ENCODE assay signal across 10 cellular contexts in the genomic region with DNA sequence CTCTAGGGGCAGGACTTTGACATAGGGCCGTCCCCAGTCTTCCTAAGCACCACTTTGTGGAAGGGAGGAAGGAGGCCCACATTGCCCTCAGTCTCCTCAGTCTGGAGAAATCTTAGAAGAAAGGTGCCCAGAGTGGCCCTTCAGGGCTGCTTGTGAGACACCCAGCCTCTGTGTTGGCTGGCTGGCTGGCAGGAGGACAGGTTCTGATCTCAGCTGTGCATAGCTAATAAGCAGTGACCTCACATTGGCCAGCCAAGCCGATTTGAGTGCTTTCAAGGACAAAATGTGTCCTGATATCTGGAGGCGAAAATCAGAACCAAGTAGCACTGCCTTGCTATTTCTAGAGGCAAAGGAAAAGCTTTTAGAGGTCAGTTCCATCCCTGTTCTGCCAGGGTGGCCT.
"Had no signal": no experiment of that assay in that cellular context is flagged by ENCODE, and none has a peak within 500 bp of the region (broad histone marks: within the 10 kb centered on the region; RNA-seq: fewer than 3 reads in every experiment).

No MANE protein-coding gene starts in this region.

- H3K27me3 ChIP-seq: gastroesophageal sphincter, neutrophil had no signal

- H3K9me3 ChIP-seq: gastroesophageal sphincter, neutrophil, thoracic aorta had no signal

- ATAC-seq: activated CD4-positive, CD25-positive, alpha-beta regulatory T cell treated with anti-CD3 and anti-CD28 coated beads, Interleukin-2, amount 50 U/mL, for 24 hours; gastroesophageal sphincter; naive thymus-derived CD8-positive, alpha-beta T cell; sciatic nerve had no signal

- DNase-seq: activated naive CD8-positive, alpha-beta T cell treated with anti-CD3 and anti-CD28 coated beads for 36 hours; mammary epithelial cell; naive thymus-derived CD8-positive, alpha-beta T cell; T-helper 9 cell had no signal

- H3K4me3 ChIP-seq: gastroesophageal sphincter, thoracic aorta had no signal

- H3K4me1 ChIP-seq: gastroesophageal sphincter had no signal

- H3K36me3 ChIP-seq: gastroesophageal sphincter, neutrophil, thoracic aorta had no signal

- H3K27ac ChIP-seq: epithelial cell of prostate, gastroesophageal sphincter, neutrophil, thoracic aorta had no signal
